Comparison of ENCODE assay signal across 17 cellular contexts in the genomic region with DNA sequence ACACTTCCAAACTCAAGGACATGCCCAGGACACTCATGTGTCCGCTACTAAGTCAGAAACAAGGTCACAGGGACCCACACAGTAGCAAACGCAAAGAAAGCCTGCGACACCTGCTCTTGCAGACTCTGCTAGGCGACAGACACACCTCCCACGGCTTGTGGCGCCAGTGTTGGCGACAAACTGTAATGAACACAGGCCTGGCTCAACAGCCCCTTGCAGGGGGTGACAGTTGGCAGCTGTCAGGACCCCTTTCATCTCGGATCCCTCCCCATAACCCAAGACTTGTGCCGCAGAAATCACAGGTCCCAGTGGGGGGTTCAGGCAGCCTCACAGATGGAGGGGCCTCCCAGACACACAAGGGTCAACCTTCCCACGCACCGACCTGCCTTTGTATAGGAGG. TPM values are rescaled to one million over a fixed set of nuclear protein-coding genes. Genes with fewer than 3 reads are reported as not detected.
DNase-seq lines count a peak whose midpoint lies in the region; ATAC-seq, FAIRE-seq and TF ChIP-seq lines count a peak whose summit lies in the region.
"Had no signal": no experiment of that assay in that cellular context is flagged by ENCODE, and none has a peak within 500 bp of the region (broad histone marks: within the 10 kb centered on the region; RNA-seq: fewer than 3 reads in every experiment).

No MANE protein-coding gene starts in this region.

- intact Hi-C loops in natural killer cell (cut with micrococcal nuclease), result no loop called here

- no peaks in the 10 kb centered on the region for H3K9me3 Mint-ChIP-seq in stimulated activated naive B cell treated with anti-CD40 and anti-IgM and Interleukin-4, amounts not matched to agents 10 μg/mL and 1 μg/mL and 100 μg/mL, for 72 hours
- no peaks in the 10 kb centered on the region for H3K9me3 Mint-ChIP-seq in natural killer cell
- H3K9me3 Mint-ChIP-seq: naive B cell had no signal

- H3K27ac Mint-ChIP-seq in stimulated activated naive B cell treated with anti-CD40 and anti-IgM and Interleukin-4, amounts not matched to agents 10 μg/mL and 1 μg/mL and 100 μg/mL, for 72 hours, result no peak overlapping the region
- H3K27ac Mint-ChIP-seq in natural killer cell, result no peak overlapping the region
- H3K27ac Mint-ChIP-seq: naive B cell had no signal

- peaks cover 4 to 14% of the 10 kb centered on the region in 2 donors for H3K4me1 Mint-ChIP-seq in stimulated activated naive B cell treated with anti-CD40 and anti-IgM and Interleukin-4, amounts not matched to agents 10 μg/mL and 1 μg/mL and 100 μg/mL, for 72 hours
- peaks cover 0 to 5% of the 10 kb centered on the region in 2 donors for H3K4me1 Mint-ChIP-seq in natural killer cell

- no peak for TF ChIP-seq CTCF in NB4 (IDR thresholded peaks at IDR 0.05; ENCODE audit: low read depth, low read length)
- no peak for TF ChIP-seq CTCF in natural killer cell (IDR thresholded peaks at IDR 0.05)

- H3K4me3 Mint-ChIP-seq in stimulated activated naive B cell treated with anti-CD40 and anti-IgM and Interleukin-4, amounts not matched to agents 10 μg/mL and 1 μg/mL and 100 μg/mL, for 72 hours, result no peak overlapping the region
- no peak overlapping the region for H3K4me3 Mint-ChIP-seq in natural killer cell
- H3K4me3 Mint-ChIP-seq: naive B cell had no signal

- peaks cover 0 to 3% of the 10 kb centered on the region in 2 donors for H3K36me3 Mint-ChIP-seq in stimulated activated naive B cell treated with anti-CD40 and anti-IgM and Interleukin-4, amounts not matched to agents 10 μg/mL and 1 μg/mL and 100 μg/mL, for 72 hours
- H3K36me3 Mint-ChIP-seq in natural killer cell, result no peaks in the 10 kb centered on the region
- H3K36me3 Mint-ChIP-seq: naive B cell had no signal

- no peak for ATAC-seq in stimulated activated naive B cell treated with anti-CD40 and anti-IgM and Interleukin-4, amounts not matched to agents 10 μg/mL and 1 μg/mL and 100 μg/mL, for 72 hours (replicated peaks)
- no peak for ATAC-seq in natural killer cell
- ATAC-seq: left lung had no signal

- FAIRE-seq in RCC 7860 (lab: Jason Lieb, UNC), result no peak
- FAIRE-seq: HTR-8/SVneo had no signal

- peaks cover 49 to 56% of the 10 kb centered on the region in 2 donors for H3K27me3 Mint-ChIP-seq in stimulated activated naive B cell treated with anti-CD40 and anti-IgM and Interleukin-4, amounts not matched to agents 10 μg/mL and 1 μg/mL and 100 μg/mL, for 72 hours
- H3K27me3 Mint-ChIP-seq in natural killer cell (ENCODE audit: low read depth in 2 of 2), result peaks cover 11 to 35% of the 10 kb centered on the region in 2 donors

- no peak overlapping the region for H3K4me3 ChIP-seq in NB4 (ENCODE audit: low read depth, low read length)
- H3K4me3 ChIP-seq: left lung, upper lobe of left lung had no signal

- TF ChIP-seq POLR2A in NB4 (IDR thresholded peaks at IDR 0.05; ENCODE audit: extremely low read depth, insufficient read length), result no peak

- DNase-seq in D341Med (ENCODE audit: low spot score) (peak; percentile 66), NB4 (ENCODE audit: low read depth) (peak; percentile 23), SHP77 (lab: John Stamatoyannopoulos, UW) (peak; percentile 49 to 70), myocyte (ENCODE audit: low read depth) (peak; percentile 75), RCC 7860 (ENCODE audit: low spot score) (no peak), natural killer cell (no peak)
- DNase-seq in stimulated activated naive B cell treated with anti-CD40 and anti-IgM and Interleukin-4, amounts not matched to agents 10 μg/mL and 1 μg/mL and 100 μg/mL, for 72 hours, result no peak
- no peak for DNase-seq in activated CD4-positive, alpha-beta T cell treated with anti-CD3 and anti-CD28 coated beads for 4 hours
- DNase-seq: activated naive CD4-positive, alpha-beta T cell treated with Interleukin-2 at 50 U/mL for 16 hours; left lung; MV-4-11; naive B cell; SK-N-SH; stimulated activated CD4-positive, alpha-beta T cell treated with anti-CD3 and anti-CD28 coated beads, Interleukin-4, amount 100 ng/mL, for 4 hours had no signal

RNA-seq across cellular contexts. Expression of gene CKM, which starts 0.4 kb away (rescaled TPM):
- total RNA-seq in myocyte (1,914 and 2,511 TPM in 2 replicates), natural killer cell (not detected)
- polyA plus RNA-seq in myocyte (2012), result 252 TPM
- total RNA-seq: activated CD8-positive, alpha-beta memory T cell treated with anti-CD3 and anti-CD28 coated beads for 36 hours; upper lobe of left lung had no signal

RNA-seq across cellular contexts. Expression of gene KLC3, which starts 18.2 kb away (rescaled TPM):
- total RNA-seq in myocyte, result not detected in 2 replicates
- 0.09 TPM for polyA plus RNA-seq in myocyte (2012)
- not detected for total RNA-seq in natural killer cell
- total RNA-seq: activated CD8-positive, alpha-beta memory T cell treated with anti-CD3 and anti-CD28 coated beads for 36 hours had no signal

RNA-seq across cellular contexts. Expression of gene ERCC2, which starts 48.1 kb away (rescaled TPM):
- total RNA-seq in myocyte (17.3 and 20.6 TPM in 2 replicates), natural killer cell (10 to 100 TPM; 13.4 to 22.3 (median 14.9) TPM)
- polyA plus RNA-seq in myocyte (2012), result 49.1 TPM

Comparison
In these comparisons a context has a peak if more than half of its experiments do, and no peak if none do; other contexts are left out.
1. DNase-seq: peak in D341Med (single experiment), NB4 (single experiment), SHP77 (2 of 2) and myocyte (single experiment); none in RCC 7860 (single experiment), stimulated activated naive B cell treated with anti-CD40 and anti-IgM and Interleukin-4, amounts not matched to agents 10 μg/mL and 1 μg/mL and 100 μg/mL, for 72 hours (single experiment), natural killer cell (single experiment) and activated CD4-positive, alpha-beta T cell treated with anti-CD3 and anti-CD28 coated beads for 4 hours (0 of 2).
2. RNA of gene CKM, which starts 0.4 kb away (total RNA-seq): 1,914 to 2,511 TPM in myocyte; not detected in natural killer cell; every median in the first group is over 1,000 times any median in the second.